In the genomic region with DNA sequence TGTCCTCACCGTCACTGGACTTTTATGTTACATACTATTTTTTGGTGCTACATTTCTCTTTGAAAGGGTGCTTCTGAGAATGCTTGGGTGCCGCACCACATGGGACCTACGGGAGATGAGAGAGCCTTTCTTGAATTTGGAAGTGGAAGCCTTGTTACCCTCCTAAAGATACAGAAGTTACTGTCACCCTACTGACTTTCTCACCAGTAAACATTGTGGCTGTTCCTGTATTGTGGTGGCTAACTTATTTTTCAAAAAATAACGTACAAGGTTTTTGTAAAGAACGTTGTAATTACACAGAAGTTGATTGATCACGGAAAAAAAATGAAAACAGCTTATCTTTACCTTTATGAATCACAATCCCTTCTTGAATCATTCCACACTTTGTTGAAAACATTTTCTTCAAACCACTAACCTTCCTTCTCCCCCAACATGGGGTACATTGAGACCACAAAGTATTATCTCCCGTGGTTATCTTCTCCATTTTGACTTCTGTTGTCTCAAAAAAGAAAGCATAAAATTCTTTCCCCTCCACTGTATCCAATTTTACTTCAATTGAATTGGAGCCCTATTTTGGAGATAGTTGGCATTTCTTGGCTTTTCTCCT, we compare ENCODE assay signal across 27 cellular contexts. TPM values are rescaled to one million over a fixed set of nuclear protein-coding genes. Genes with fewer than 3 reads are reported as not detected.
DNase-seq lines count a peak whose midpoint lies in the region; ATAC-seq and TF ChIP-seq lines count a peak whose summit lies in the region.
"Had no signal": no experiment of that assay in that cellular context is flagged by ENCODE, and none has a peak within 500 bp of the region (broad histone marks: within the 10 kb centered on the region; RNA-seq: fewer than 3 reads in every experiment).

No MANE protein-coding gene starts in this region.

- H3K36me3 Mint-ChIP-seq in activated naive CD4-positive, alpha-beta T cell treated with anti-CD3 and anti-CD28 coated beads for 36 hours (ENCODE audit: low read depth): no peaks in the 10 kb centered on the region
- H3K36me3 Mint-ChIP-seq in activated CD8-positive, alpha-beta T cell treated with anti-CD3 and anti-CD28 coated beads for 36 hours (ENCODE audit: low read depth): peaks cover 3% of the 10 kb centered on the region
- peaks cover 5 to 11% of the 10 kb centered on the region in 2 donors for H3K36me3 Mint-ChIP-seq in activated naive CD4-positive, alpha-beta T cell treated with anti-CD3 and anti-CD28 coated beads, Interleukin-2, amount 50 U/mL, for 72 hours
- no peaks in the 10 kb centered on the region for H3K36me3 Mint-ChIP-seq in stimulated activated naive CD8-positive, alpha-beta T cell treated with anti-CD3 and anti-CD28 coated beads, Interleukin-15, Interleukin-2, amounts not matched to agents 100 ng/mL and 50 ng/mL, for 24 hours (ENCODE audit: low read depth)
- peaks cover 7% of the 10 kb centered on the region for H3K36me3 Mint-ChIP-seq in type B pancreatic cell
- H3K36me3 Mint-ChIP-seq: CD8-positive, alpha-beta memory T cell had no signal

- no peaks in the 10 kb centered on the region for H3K9me3 Mint-ChIP-seq in activated naive CD4-positive, alpha-beta T cell treated with anti-CD3 and anti-CD28 coated beads for 36 hours
- H3K9me3 Mint-ChIP-seq in activated CD8-positive, alpha-beta T cell treated with anti-CD3 and anti-CD28 coated beads for 36 hours: peaks cover 8% of the 10 kb centered on the region
- no peaks in the 10 kb centered on the region for H3K9me3 Mint-ChIP-seq in activated naive CD4-positive, alpha-beta T cell treated with anti-CD3 and anti-CD28 coated beads, Interleukin-2, amount 50 U/mL, for 72 hours
- H3K9me3 Mint-ChIP-seq in stimulated activated naive CD8-positive, alpha-beta T cell treated with anti-CD3 and anti-CD28 coated beads, Interleukin-15, Interleukin-2, amounts not matched to agents 100 ng/mL and 50 ng/mL, for 24 hours: peaks cover 5% of the 10 kb centered on the region
- H3K9me3 Mint-ChIP-seq in type B pancreatic cell: no peaks in the 10 kb centered on the region

- no peaks in the 10 kb centered on the region for H3K4me1 ChIP-seq in breast epithelium
- H3K4me1 ChIP-seq: HAP-1 had no signal

- H3K27ac Mint-ChIP-seq in activated naive CD4-positive, alpha-beta T cell treated with anti-CD3 and anti-CD28 coated beads for 36 hours: no peak overlapping the region
- H3K27ac Mint-ChIP-seq in activated CD8-positive, alpha-beta T cell treated with anti-CD3 and anti-CD28 coated beads for 36 hours: peak overlapping the region; percentile 8
- peak overlapping the region in 1 of 2 donors; percentile 37 for H3K27ac Mint-ChIP-seq in activated naive CD4-positive, alpha-beta T cell treated with anti-CD3 and anti-CD28 coated beads, Interleukin-2, amount 50 U/mL, for 72 hours
- peak overlapping the region; percentile 74 for H3K27ac Mint-ChIP-seq in stimulated activated naive CD8-positive, alpha-beta T cell treated with anti-CD3 and anti-CD28 coated beads, Interleukin-15, Interleukin-2, amounts not matched to agents 100 ng/mL and 50 ng/mL, for 24 hours
- H3K27ac Mint-ChIP-seq in type B pancreatic cell: no peak overlapping the region
- H3K27ac Mint-ChIP-seq: CD8-positive, alpha-beta memory T cell had no signal

- no peak for TF ChIP-seq CTCF in activated CD8-positive, alpha-beta T cell treated with anti-CD3 and anti-CD28 coated beads for 36 hours (IDR thresholded peaks at IDR 0.05)
- TF ChIP-seq CTCF in type B pancreatic cell (conservative IDR thresholded peaks at IDR 0.05) (no peak), breast epithelium (IDR thresholded peaks at IDR 0.05) (no peak)

- H3K4me3 ChIP-seq in breast epithelium: no peak overlapping the region
- H3K4me3 ChIP-seq: GM12878, GM23248, HAP-1, MG63 had no signal

- no peak overlapping the region for H3K4me3 Mint-ChIP-seq in activated naive CD4-positive, alpha-beta T cell treated with anti-CD3 and anti-CD28 coated beads for 36 hours
- no peak overlapping the region for H3K4me3 Mint-ChIP-seq in activated CD8-positive, alpha-beta T cell treated with anti-CD3 and anti-CD28 coated beads for 36 hours
- H3K4me3 Mint-ChIP-seq in stimulated activated naive CD8-positive, alpha-beta T cell treated with anti-CD3 and anti-CD28 coated beads, Interleukin-15, Interleukin-2, amounts not matched to agents 100 ng/mL and 50 ng/mL, for 24 hours: peak overlapping the region; percentile 28
- H3K4me3 Mint-ChIP-seq in type B pancreatic cell: no peak overlapping the region
- H3K4me3 Mint-ChIP-seq: CD8-positive, alpha-beta memory T cell had no signal

- H3K27ac ChIP-seq in breast epithelium: no peak overlapping the region
- H3K27ac ChIP-seq: GM23248, RWPE1 had no signal

- H3K36me3 ChIP-seq in breast epithelium: no peaks in the 10 kb centered on the region
- H3K36me3 ChIP-seq: HAP-1, MG63 had no signal

- TF ChIP-seq POLR2A in breast epithelium (IDR thresholded peaks at IDR 0.05): no peak

- no peaks in the 10 kb centered on the region for H3K27me3 ChIP-seq in breast epithelium
- H3K27me3 ChIP-seq: MG63 had no signal

- DNase-seq in activated naive CD4-positive, alpha-beta T cell treated with anti-CD3 and anti-CD28 coated beads for 36 hours: peak; percentile 12
- DNase-seq in activated naive CD4-positive, alpha-beta T cell treated with anti-CD3 and anti-CD28 coated beads, Interleukin-2, amount 50 U/mL, for 16 hours: no peak
- DNase-seq in activated CD8-positive, alpha-beta T cell treated with anti-CD3 and anti-CD28 coated beads for 36 hours: no peak
- no peak for DNase-seq in activated naive CD4-positive, alpha-beta T cell treated with anti-CD3 and anti-CD28 coated beads, Interleukin-2, amount 50 U/mL, for 72 hours (ENCODE audit: low spot score in 2 of 2)
- DNase-seq in type B pancreatic cell (ENCODE audit: extremely low spot score, unreplicated experiment) (no peak), breast epithelium (ENCODE audit: low spot score in 2 of 2) (no peak), ecto neural progenitor cell (ENCODE audit: low spot score) (no peak)
- DNase-seq: ACHN; C1 segment of cervical spinal cord; CD8-positive, alpha-beta memory T cell; DMS53; EL; GM23248; IMR-90; Karpas-422; MG63; NCI-H1092; NCI-H1436 treated with DMSO at 0.1 percent for 48 hours; NCI-H2029; NCI-H345; NCI-H524 treated with DMSO at 0.1 percent for 48 hours; PC-3 had no signal

- POLR2A ChIA-PET in activated CD8-positive, alpha-beta T cell treated with anti-CD3 and anti-CD28 coated beads for 36 hours (lab: Charles Lee): no interaction called here

- peak; percentile 31 for ATAC-seq in activated CD8-positive, alpha-beta T cell treated with anti-CD3 and anti-CD28 coated beads for 36 hours
- peak; percentile 57 to 63 for ATAC-seq in activated naive CD4-positive, alpha-beta T cell treated with anti-CD3 and anti-CD28 coated beads, Interleukin-2, amount 50 U/mL, for 72 hours
- ATAC-seq: GM12878, PC-3 had no signal

- peaks cover 27% of the 10 kb centered on the region for H3K4me1 Mint-ChIP-seq in activated naive CD4-positive, alpha-beta T cell treated with anti-CD3 and anti-CD28 coated beads for 36 hours (ENCODE audit: low read depth)
- H3K4me1 Mint-ChIP-seq in activated CD8-positive, alpha-beta T cell treated with anti-CD3 and anti-CD28 coated beads for 36 hours (ENCODE audit: low read depth): peaks cover 25% of the 10 kb centered on the region
- peaks cover 39% of the 10 kb centered on the region for H3K4me1 Mint-ChIP-seq in stimulated activated naive CD8-positive, alpha-beta T cell treated with anti-CD3 and anti-CD28 coated beads, Interleukin-15, Interleukin-2, amounts not matched to agents 100 ng/mL and 50 ng/mL, for 24 hours (ENCODE audit: low read depth)
- no peaks in the 10 kb centered on the region for H3K4me1 Mint-ChIP-seq in type B pancreatic cell (ENCODE audit: unreplicated experiment)

- CTCF ChIA-PET in activated naive CD4-positive, alpha-beta T cell treated with anti-CD3 and anti-CD28 coated beads for 36 hours (lab: Charles Lee): interaction anchor here (1.4 to 2.0 kb wide), 2 partner anchors 21 to 68 kb away, joined by 3 to 6 read pairs; a partner anchor contains a TSS
- CTCF ChIA-PET in activated CD8-positive, alpha-beta T cell treated with anti-CD3 and anti-CD28 coated beads for 36 hours (lab: Charles Lee): no interaction called here

- peaks cover 13% of the 10 kb centered on the region for H3K27me3 Mint-ChIP-seq in activated naive CD4-positive, alpha-beta T cell treated with anti-CD3 and anti-CD28 coated beads for 36 hours (ENCODE audit: low read depth)
- peaks cover 17% of the 10 kb centered on the region for H3K27me3 Mint-ChIP-seq in activated CD8-positive, alpha-beta T cell treated with anti-CD3 and anti-CD28 coated beads for 36 hours
- H3K27me3 Mint-ChIP-seq in stimulated activated naive CD8-positive, alpha-beta T cell treated with anti-CD3 and anti-CD28 coated beads, Interleukin-15, Interleukin-2, amounts not matched to agents 100 ng/mL and 50 ng/mL, for 24 hours: peaks cover 62% of the 10 kb centered on the region
- no peaks in the 10 kb centered on the region for H3K27me3 Mint-ChIP-seq in type B pancreatic cell

- intact Hi-C loops in activated naive CD4-positive, alpha-beta T cell treated with anti-CD3 and anti-CD28 coated beads for 36 hours (cut with micrococcal nuclease): no loop called here
- intact Hi-C loops in activated CD8-positive, alpha-beta T cell treated with anti-CD3 and anti-CD28 coated beads for 36 hours (cut with micrococcal nuclease): no loop called here
- intact Hi-C loops in breast epithelium (cut with DNase I; ENCODE audit: low total_unique reads): no loop called here

- H3K9me3 ChIP-seq in breast epithelium: no peaks in the 10 kb centered on the region
- H3K9me3 ChIP-seq: HAP-1 had no signal

RNA-seq across cellular contexts. Expression of a gene that starts 21.9 kb away (rescaled TPM):
- total RNA-seq in activated naive CD4-positive, alpha-beta T cell treated with anti-CD3 and anti-CD28 coated beads for 36 hours: 10 to 100 TPM; 43.4 to 43.6 TPM
- 1 to 10 TPM; 6.6 to 8.8 TPM for total RNA-seq in activated CD8-positive, alpha-beta T cell treated with anti-CD3 and anti-CD28 coated beads for 36 hours
- total RNA-seq in activated naive CD4-positive, alpha-beta T cell treated with anti-CD3 and anti-CD28 coated beads, Interleukin-2, amount 50 U/mL, for 72 hours: 10 to 100 TPM; 26.2 to 37.2 TPM
- total RNA-seq in type B pancreatic cell (ENCODE audit: low replicate concordance): 68.3 and 118 TPM in 2 replicates
- 10 to 100 TPM; 34.4 to 86.5 (median 84.0) TPM for total RNA-seq in breast epithelium

RNA-seq across cellular contexts. Expression of a gene that starts 55.5 kb away (rescaled TPM):
- total RNA-seq in activated naive CD4-positive, alpha-beta T cell treated with anti-CD3 and anti-CD28 coated beads for 36 hours: under 1 TPM; 0.19 to 0.22 TPM
- under 1 TPM in 1 of 2 experiments, not detected in 1; 0.32 TPM for total RNA-seq in activated CD8-positive, alpha-beta T cell treated with anti-CD3 and anti-CD28 coated beads for 36 hours
- total RNA-seq in activated naive CD4-positive, alpha-beta T cell treated with anti-CD3 and anti-CD28 coated beads, Interleukin-2, amount 50 U/mL, for 72 hours: under 1 TPM in 1 of 2 donors, not detected in 1; 0.37 TPM
- total RNA-seq in type B pancreatic cell (ENCODE audit: low replicate concordance) (0.31 TPM in 1 of 2 replicates, not detected in the other), breast epithelium (not detected)
- total RNA-seq: CD8-positive, alpha-beta memory T cell; GM23248; HT-29; IMR-90 had no signal

Comparison
In these comparisons a context has a peak if more than half of its experiments do, and no peak if none do; other contexts are left out.
1. H3K27ac Mint-ChIP-seq: peak in activated CD8-positive, alpha-beta T cell treated with anti-CD3 and anti-CD28 coated beads for 36 hours (single experiment) and stimulated activated naive CD8-positive, alpha-beta T cell treated with anti-CD3 and anti-CD28 coated beads, Interleukin-15, Interleukin-2, amounts not matched to agents 100 ng/mL and 50 ng/mL, for 24 hours (single experiment); none in activated naive CD4-positive, alpha-beta T cell treated with anti-CD3 and anti-CD28 coated beads for 36 hours (single experiment) and type B pancreatic cell (single experiment).